Comparison of ENCODE assay signal across 13 cellular contexts in the genomic region with DNA sequence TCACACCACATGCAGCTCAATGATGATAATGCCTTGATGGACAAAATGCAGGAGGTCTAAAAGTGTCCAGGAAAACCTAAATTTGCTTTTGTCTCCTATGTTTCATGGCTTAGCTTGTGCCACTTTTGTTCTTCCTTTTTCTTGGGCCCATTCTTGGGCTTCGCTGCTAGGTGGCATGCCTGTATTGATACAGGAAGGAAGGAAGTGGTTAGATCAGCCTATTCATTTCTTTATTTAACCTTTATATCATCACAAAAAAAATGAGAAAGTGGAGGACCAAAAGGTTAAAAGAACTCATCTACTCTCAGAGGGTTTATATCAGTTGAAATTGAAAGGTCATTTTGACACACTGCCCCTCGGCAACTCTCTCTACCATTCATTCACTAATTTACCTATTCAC.
DNase-seq lines count a peak whose midpoint lies in the region; ATAC-seq and TF ChIP-seq lines count a peak whose summit lies in the region.
"Had no signal": no experiment of that assay in that cellular context is flagged by ENCODE, and none has a peak within 500 bp of the region (broad histone marks: within the 10 kb centered on the region; RNA-seq: fewer than 3 reads in every experiment).

No MANE protein-coding gene starts in this region.

- no CpG with 5 or more reads among the region's 2 CpGs for WGBS in trophoblast cell (ENCODE audit: extremely low coverage, insufficient coverage, insufficient read length)

- H3K18ac ChIP-seq in trophoblast cell (ENCODE audit: low read length) = no peak overlapping the region

- no peak overlapping the region for H3K4ac ChIP-seq in trophoblast cell (ENCODE audit: low read depth, low read length)

- peak overlapping the region; percentile 32 for H3K4me3 ChIP-seq in DOHH2 (ENCODE audit: low read length)
- H3K4me3 ChIP-seq in trophoblast cell (ENCODE audit: low read depth, low read length) = no peak overlapping the region
- H3K4me3 ChIP-seq: sigmoid colon, stomach had no signal

- no peak overlapping the region for H4K12ac ChIP-seq in trophoblast cell (ENCODE audit: low read depth, low read length)

- peak overlapping the region; percentile 47 for H3K4me3 Mint-ChIP-seq in CD4-positive, alpha-beta T cell
- peak overlapping the region; percentile 28 to 62 for H3K4me3 Mint-ChIP-seq in effector memory CD8-positive, alpha-beta T cell
- H3K4me3 Mint-ChIP-seq in type B pancreatic cell = no peak overlapping the region

- intact Hi-C loops in CD4-positive, alpha-beta T cell (cut with DNase I, micrococcal nuclease) = loop anchor here in 1 of 2 experiments (5.0 kb wide), 1 partner anchor 797 kb away; no protein-coding TSS in a partner anchor

- peak; percentile 86 for ATAC-seq in CD4-positive, alpha-beta T cell (ENCODE audit: poor library complexity)
- ATAC-seq in effector memory CD8-positive, alpha-beta T cell (replicated peaks) = peak; percentile 82
- ATAC-seq in left lobe of liver = no peak
- ATAC-seq: Panc1 had no signal

- no peak overlapping the region for H4K91ac ChIP-seq in trophoblast cell (ENCODE audit: low read depth, low read length)

- H3F3A ChIP-seq in DOHH2 (ENCODE audit: control insufficient read depth, insufficient read depth) = no peaks in the 10 kb centered on the region

- H3K79me2 ChIP-seq in DOHH2 (ENCODE audit: control insufficient read depth, low read length) = no peaks in the 10 kb centered on the region
- H3K79me2 ChIP-seq in trophoblast cell (ENCODE audit: control insufficient read depth, insufficient read depth, low read length, poor library complexity) = no peaks in the 10 kb centered on the region

- no peak overlapping the region for H3K27ac ChIP-seq in CD4-positive, alpha-beta T cell (ENCODE audit: low read depth, low read length)
- H3K27ac ChIP-seq in DOHH2 (ENCODE audit: low read depth, low read length) (no peak overlapping the region), trophoblast cell (ENCODE audit: low read depth, low read length) (no peak overlapping the region)
- H3K27ac ChIP-seq: sigmoid colon, stomach had no signal

- H3K36me3 ChIP-seq in DOHH2 (ENCODE audit: control insufficient read depth, low read length) (no peaks in the 10 kb centered on the region), trophoblast cell (ENCODE audit: control insufficient read depth in 1 of 2, insufficient read depth in 2 of 2, low read length in 2 of 2) (no peaks in the 10 kb centered on the region)
- H3K36me3 ChIP-seq: sigmoid colon, stomach had no signal

- H3K14ac ChIP-seq in trophoblast cell (ENCODE audit: low read length) = no peak overlapping the region

- H2BK12ac ChIP-seq in trophoblast cell (ENCODE audit: low read length) = no peak overlapping the region

- no peak overlapping the region for H2AFZ ChIP-seq in trophoblast cell (ENCODE audit: insufficient read depth, low read length, poor library complexity)

- no peak overlapping the region for H3K9ac ChIP-seq in trophoblast cell (ENCODE audit: low read length)

- H4K8ac ChIP-seq in trophoblast cell (ENCODE audit: low read depth, low read length) = no peak overlapping the region

- no peaks in the 10 kb centered on the region for H3K9me3 ChIP-seq in CD4-positive, alpha-beta T cell (ENCODE audit: control insufficient read depth, low read length)
- H3K9me3 ChIP-seq in DOHH2 (ENCODE audit: control insufficient read depth, insufficient read depth, low read length) = no peaks in the 10 kb centered on the region
- H3K9me3 ChIP-seq in trophoblast cell (ENCODE audit: insufficient read depth, low read depth, low read length) = no peaks in the 10 kb centered on the region
- H3K9me3 ChIP-seq: sigmoid colon, stomach had no signal

- no peak overlapping the region for H2BK5ac ChIP-seq in trophoblast cell (ENCODE audit: low read depth, low read length, poor library complexity)

- no peak overlapping the region for H3K23ac ChIP-seq in trophoblast cell (ENCODE audit: low read length)

- no peaks in the 10 kb centered on the region for H3K27me3 Mint-ChIP-seq in CD4-positive, alpha-beta T cell
- H3K27me3 Mint-ChIP-seq in effector memory CD8-positive, alpha-beta T cell = no peaks in the 10 kb centered on the region
- H3K27me3 Mint-ChIP-seq in type B pancreatic cell = no peaks in the 10 kb centered on the region

- H3K4me1 ChIP-seq in DOHH2 (ENCODE audit: control insufficient read depth, low read length) (peaks cover 14% of the 10 kb centered on the region), trophoblast cell (ENCODE audit: control insufficient read depth in 1 of 2, insufficient read depth in 2 of 2, low read length in 2 of 2) (no peaks in the 10 kb centered on the region)

- H2BK120ac ChIP-seq in trophoblast cell (ENCODE audit: insufficient read depth, low read length, poor library complexity) = no peak overlapping the region

- CTCF ChIA-PET in CD4-positive, alpha-beta T cell (lab: Charles Lee) = interaction anchor here (0.5 to 1.3 kb wide), 3 partner anchors 10 to 1131 kb away, joined by 3 to 4 read pairs (median 4); no protein-coding TSS in a partner anchor

- no peaks in the 10 kb centered on the region for H3K79me1 ChIP-seq in trophoblast cell (ENCODE audit: low read length)

- H3K4me1 Mint-ChIP-seq in CD4-positive, alpha-beta T cell (ENCODE audit: low read depth) = peaks cover 28% of the 10 kb centered on the region
- H3K4me1 Mint-ChIP-seq in effector memory CD8-positive, alpha-beta T cell (ENCODE audit: low read depth in 2 of 2) = peaks cover 32 to 34% of the 10 kb centered on the region in 2 donors
- H3K4me1 Mint-ChIP-seq in type B pancreatic cell (ENCODE audit: unreplicated experiment) = peaks cover 21% of the 10 kb centered on the region

- no peak overlapping the region for H2AK5ac ChIP-seq in trophoblast cell (ENCODE audit: low read length)

- POLR2A ChIA-PET in CD4-positive, alpha-beta T cell (lab: Charles Lee) = interaction anchor here (1.4 to 1.8 kb wide), 3 partner anchors 21 to 374 kb away, joined by 3 to 11 read pairs (median 5); a partner anchor contains a TSS

- H3K36me3 Mint-ChIP-seq in CD4-positive, alpha-beta T cell (ENCODE audit: low read depth) = peaks cover 4% of the 10 kb centered on the region
- peaks cover 15% of the 10 kb centered on the region for H3K36me3 Mint-ChIP-seq in effector memory CD8-positive, alpha-beta T cell (ENCODE audit: insufficient read depth)
- H3K36me3 Mint-ChIP-seq in type B pancreatic cell = peaks cover 5% of the 10 kb centered on the region

- TF ChIP-seq CTCF in CD4-positive, alpha-beta T cell (IDR thresholded peaks at IDR 0.05) = peak; percentile 28
- TF ChIP-seq CTCF in DOHH2 (IDR thresholded peaks at IDR 0.05; ENCODE audit: low read depth, low read length, poor library complexity, severe bottlenecking) (no peak), type B pancreatic cell (conservative IDR thresholded peaks at IDR 0.05) (no peak)

- H3K9me3 Mint-ChIP-seq in CD4-positive, alpha-beta T cell = no peaks in the 10 kb centered on the region
- no peaks in the 10 kb centered on the region for H3K9me3 Mint-ChIP-seq in effector memory CD8-positive, alpha-beta T cell
- H3K9me3 Mint-ChIP-seq in type B pancreatic cell = no peaks in the 10 kb centered on the region

- H3K4me2 ChIP-seq in DOHH2 (ENCODE audit: low read length) (peak overlapping the region; percentile 50), trophoblast cell (ENCODE audit: low read length) (no peak overlapping the region)

- DNase-seq in CD4-positive, alpha-beta T cell = peak in 1 of 10 experiments; percentile 24
- DNase-seq in T follicular helper cell (ENCODE audit: low read depth) (peak; percentile 8), type B pancreatic cell (ENCODE audit: extremely low spot score, unreplicated experiment) (no peak), left lobe of liver (ENCODE audit: low spot score) (no peak), trophoblast cell (no peak)
- DNase-seq in effector memory CD8-positive, alpha-beta T cell = peak in 1 of 3 experiments; percentile 19
- DNase-seq: aorta, NCI-H1436, NCI-H446 treated with DMSO at 0.1 percent for 48 hours, sigmoid colon, stomach had no signal

- H3K27ac Mint-ChIP-seq in CD4-positive, alpha-beta T cell = peak overlapping the region; percentile 18
- H3K27ac Mint-ChIP-seq in effector memory CD8-positive, alpha-beta T cell = peak overlapping the region; percentile 69 to 89
- no peak overlapping the region for H3K27ac Mint-ChIP-seq in type B pancreatic cell

- H3K27me3 ChIP-seq in CD4-positive, alpha-beta T cell (ENCODE audit: control insufficient read depth, insufficient read depth, low read length) = no peaks in the 10 kb centered on the region
- H3K27me3 ChIP-seq in DOHH2 (ENCODE audit: control insufficient read depth, low read length) (no peaks in the 10 kb centered on the region), trophoblast cell (ENCODE audit: insufficient read depth, low read length) (no peaks in the 10 kb centered on the region)
- H3K27me3 ChIP-seq: sigmoid colon, stomach had no signal

- no peaks in the 10 kb centered on the region for H3K9me2 ChIP-seq in DOHH2 (replicated peaks; ENCODE audit: control insufficient read depth, low read length)

- H4K20me1 ChIP-seq in DOHH2 (ENCODE audit: control insufficient read depth, insufficient read depth, low read depth, low read length) = no peaks in the 10 kb centered on the region
